In the genomic region with DNA sequence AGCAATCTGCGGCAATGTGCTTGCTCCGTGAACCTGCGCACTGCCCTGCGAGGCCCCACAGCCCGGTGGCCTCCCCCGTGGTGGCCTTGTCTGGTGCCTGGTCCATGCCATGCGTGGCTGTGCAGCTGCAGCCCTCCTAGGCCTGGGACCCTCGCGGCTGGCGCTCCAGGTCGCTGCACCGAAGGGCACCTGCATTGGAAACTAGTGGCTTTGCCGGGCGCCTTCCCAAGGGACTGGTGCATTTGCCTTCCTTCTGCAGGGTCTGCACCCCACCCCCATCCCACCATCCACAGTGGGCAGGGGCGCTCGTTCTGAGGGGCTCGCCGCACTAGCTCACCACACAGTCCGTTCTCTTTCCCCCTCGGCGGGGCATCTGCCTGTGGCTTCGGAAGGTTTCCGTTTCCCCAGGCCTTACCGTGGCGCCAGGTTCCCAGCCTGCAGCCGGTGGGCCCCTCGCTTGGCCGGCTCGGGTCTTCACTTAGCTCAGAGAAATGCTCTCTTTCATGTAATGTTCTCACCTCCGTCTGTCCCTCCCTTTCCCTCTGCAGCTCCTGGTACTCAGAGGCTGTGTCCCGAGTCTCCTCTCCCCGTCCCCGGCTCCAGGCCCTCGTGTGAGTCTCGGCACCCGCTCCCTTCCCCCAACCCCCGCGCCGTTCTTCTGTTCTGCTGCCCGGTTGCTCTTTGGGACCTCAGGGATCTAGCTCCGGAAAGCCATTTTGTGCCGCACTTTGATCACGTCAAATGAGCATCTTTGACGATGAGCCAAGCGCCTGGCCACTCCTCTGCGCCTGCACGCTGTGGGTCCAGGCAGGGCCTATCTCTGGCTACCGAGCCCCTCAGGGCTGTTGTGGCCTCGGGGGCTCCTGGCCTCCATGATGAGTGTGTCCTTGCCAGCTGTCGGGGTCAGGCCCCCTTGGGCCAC, we compare ENCODE assay signal across 19 cellular contexts.
"Had no signal": no experiment of that assay in that cellular context is flagged by ENCODE, and none has a peak within 500 bp of the region (broad histone marks: within the 10 kb centered on the region; RNA-seq: fewer than 3 reads in every experiment).

No MANE protein-coding gene starts in this region.

- H3K36me3 ChIP-seq: breast epithelium, thyroid gland, uterus had no signal

- H3K4me3 Mint-ChIP-seq: activated naive CD8-positive, alpha-beta T cell treated with anti-CD3 and anti-CD28 coated beads, Interleukin-2, amount 50 U/mL, for 24 hours; activated T-helper 1 cell treated with anti-CD3 and anti-CD28 coated beads, Interleukin-12 subunit alpha, Interleukin-12 subunit beta, Interleukin-2, Interleukin-4 antibody, amounts not matched to agents 30 ng/mL and 10 ng/mL and 1 ng/mL, durations not matched to agents 14 hours and 24 hours and 36 hours; dendritic cell treated with granulocyte-macrophage colony-stimulating factor and Interleukin-4, amounts not matched to agents 40 ng/mL and 50 ng/mL, for 4 days; effector memory CD8-positive, alpha-beta T cell; immature natural killer cell; T-helper 17 cell had no signal

- H3K4me3 ChIP-seq: ascending aorta, breast epithelium, lung, thyroid gland, uterus had no signal

- H3K4me1 Mint-ChIP-seq: activated naive CD8-positive, alpha-beta T cell treated with anti-CD3 and anti-CD28 coated beads, Interleukin-2, amount 50 U/mL, for 24 hours; immature natural killer cell; T-helper 17 cell had no signal

- H3K27ac ChIP-seq: ascending aorta, breast epithelium, epithelial cell of prostate, parathyroid adenoma, thyroid gland, uterus had no signal

- H3K9me3 ChIP-seq: thyroid gland had no signal

- H2AFZ ChIP-seq: parathyroid adenoma had no signal

- H3K27ac Mint-ChIP-seq: activated naive CD8-positive, alpha-beta T cell treated with anti-CD3 and anti-CD28 coated beads, Interleukin-2, amount 50 U/mL, for 24 hours; activated T-helper 1 cell treated with anti-CD3 and anti-CD28 coated beads, Interleukin-12 subunit alpha, Interleukin-12 subunit beta, Interleukin-2, Interleukin-4 antibody, amounts not matched to agents 30 ng/mL and 10 ng/mL and 1 ng/mL, durations not matched to agents 14 hours and 24 hours and 36 hours; dendritic cell treated with granulocyte-macrophage colony-stimulating factor and Interleukin-4, amounts not matched to agents 40 ng/mL and 50 ng/mL, for 4 days; effector memory CD8-positive, alpha-beta T cell; immature natural killer cell; T-helper 17 cell had no signal

- H3K79me2 ChIP-seq: parathyroid adenoma had no signal

- H3K27me3 ChIP-seq: ascending aorta, breast epithelium, thyroid gland, uterus had no signal

- ATAC-seq: activated naive CD8-positive, alpha-beta T cell treated with anti-CD3 and anti-CD28 coated beads, Interleukin-2, amount 50 U/mL, for 24 hours; effector memory CD8-positive, alpha-beta T cell; T-helper 17 cell had no signal

- H3K4me1 ChIP-seq: ascending aorta, breast epithelium, parathyroid adenoma, thyroid gland, uterus had no signal

- DNase-seq: activated CD4-positive, alpha-beta T cell treated with anti-CD3 and anti-CD28 coated beads for 4 hours; activated CD8-positive, alpha-beta memory T cell treated with anti-CD3 and anti-CD28 coated beads, Interleukin-2, amount 50 U/mL, for 48 hours; activated naive CD4-positive, alpha-beta T cell treated with Interleukin-2 at 50 U/mL for 16 hours; activated naive CD8-positive, alpha-beta T cell treated with anti-CD3 and anti-CD28 coated beads, Interleukin-2, amount 50 U/mL, for 24 hours; cerebellar nuclear complex; effector memory CD8-positive, alpha-beta T cell; foreskin melanocyte; immature natural killer cell; midbrain; T-helper 17 cell; thyroid gland; uterus had no signal

- H3K9ac ChIP-seq: parathyroid adenoma had no signal
